ENCODE assay signal across 2 cellular contexts in the genomic region with DNA sequence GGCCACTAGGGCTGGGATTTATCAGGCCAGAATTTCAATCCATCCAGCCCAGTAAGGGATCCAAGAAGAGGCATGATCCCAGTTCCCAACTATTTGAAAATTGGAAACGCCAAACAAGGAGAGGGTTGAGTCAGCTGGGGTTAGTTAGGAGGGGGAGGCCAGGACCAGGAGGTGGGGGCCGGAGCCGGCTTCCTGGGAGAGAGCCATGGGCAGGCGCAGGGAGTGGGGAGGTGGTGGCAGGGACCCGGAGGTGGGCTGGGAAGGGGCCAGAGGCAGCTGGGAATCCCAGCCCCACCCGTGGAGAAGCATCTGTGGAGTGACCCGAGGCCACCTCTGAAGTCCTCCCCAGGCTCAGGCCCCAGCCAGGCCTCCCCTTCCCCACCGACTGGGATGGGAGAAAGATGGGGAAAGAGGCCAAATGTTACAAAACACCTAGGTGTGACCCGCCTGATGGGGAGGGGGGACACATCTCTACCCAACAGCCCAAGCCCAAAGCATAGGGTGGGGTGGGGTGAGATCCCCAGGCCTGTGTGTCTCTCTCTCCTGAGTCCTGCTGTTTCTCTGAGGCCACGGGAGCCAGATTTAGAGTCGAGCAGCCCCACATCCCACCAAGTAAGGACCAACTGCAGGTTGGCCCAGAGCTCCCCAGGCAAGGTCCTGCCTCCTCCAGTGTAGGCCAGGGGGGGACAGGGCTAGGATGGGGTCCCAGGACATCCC.
TF ChIP-seq lines count a peak whose summit lies in the region.

No MANE protein-coding gene starts in this region.

TF ChIP-seq in IMR-90, 13 proteins besides CTCF, POLR2A, EP300 and RAD21 (continued from another document):
- no peak for TF ChIP-seq MAFK (IDR thresholded peaks at IDR 0.05; ENCODE audit: low read depth, low read length)
- no peak for TF ChIP-seq BHLHE40 (IDR thresholded peaks at IDR 0.05; ENCODE audit: low read depth, low read length)
- TF ChIP-seq ELK1 (IDR thresholded peaks at IDR 0.05; ENCODE audit: borderline replicate concordance, low read depth, low read length), result no peak
- no peak for TF ChIP-seq RCOR1 (IDR thresholded peaks at IDR 0.05; ENCODE audit: insufficient replicate concordance, low read length)
- no peak for TF ChIP-seq SMC3 (IDR thresholded peaks at IDR 0.05; ENCODE audit: low read depth, low read length)
- no peak for TF ChIP-seq CHD1 (IDR thresholded peaks at IDR 0.05; ENCODE audit: low read depth, low read length)
- TF ChIP-seq NFE2L2 (IDR thresholded peaks at IDR 0.05; ENCODE audit: low read depth, low read length), result no peak
- TF ChIP-seq FOS (IDR thresholded peaks at IDR 0.05; ENCODE audit: low read depth, low read length), result 0 out of 2 replicates have a peak, but pooled peaks have one; percentile 13
- TF ChIP-seq, protein P1, sequence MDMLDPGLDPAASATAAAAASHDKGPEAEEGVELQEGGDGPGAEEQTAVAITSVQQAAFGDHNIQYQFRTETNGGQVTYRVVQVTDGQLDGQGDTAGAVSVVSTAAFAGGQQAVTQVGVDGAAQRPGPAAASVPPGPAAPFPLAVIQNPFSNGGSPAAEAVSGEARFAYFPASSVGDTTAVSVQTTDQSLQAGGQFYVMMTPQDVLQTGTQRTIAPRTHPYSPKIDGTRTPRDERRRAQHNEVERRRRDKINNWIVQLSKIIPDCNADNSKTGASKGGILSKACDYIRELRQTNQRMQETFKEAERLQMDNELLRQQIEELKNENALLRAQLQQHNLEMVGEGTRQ (IDR thresholded peaks at IDR 0.05; ENCODE audit: low read depth, low read length), result no peak; the same call in 1 of the 2 replicates
TF ChIP-seq in IMR-90: peak in this region for 2.

TF ChIP-seq in GM12891, 5 proteins besides CTCF, POLR2A, EP300 and RAD21 (continued from another document):
- TF ChIP-seq POLR2AphosphoS5 (IDR thresholded peaks at IDR 0.05; ENCODE audit: low read depth, low read length) (no peak), POU2F2 (IDR thresholded peaks at IDR 0.05; ENCODE audit: low read depth, low read length) (no peak), SPI1 (IDR thresholded peaks at IDR 0.05; ENCODE audit: low read depth, low read length) (no peak)
TF ChIP-seq in GM12891: peak in this region for 0.
